ENCODE assay signal across 20 cellular contexts in the genomic region with DNA sequence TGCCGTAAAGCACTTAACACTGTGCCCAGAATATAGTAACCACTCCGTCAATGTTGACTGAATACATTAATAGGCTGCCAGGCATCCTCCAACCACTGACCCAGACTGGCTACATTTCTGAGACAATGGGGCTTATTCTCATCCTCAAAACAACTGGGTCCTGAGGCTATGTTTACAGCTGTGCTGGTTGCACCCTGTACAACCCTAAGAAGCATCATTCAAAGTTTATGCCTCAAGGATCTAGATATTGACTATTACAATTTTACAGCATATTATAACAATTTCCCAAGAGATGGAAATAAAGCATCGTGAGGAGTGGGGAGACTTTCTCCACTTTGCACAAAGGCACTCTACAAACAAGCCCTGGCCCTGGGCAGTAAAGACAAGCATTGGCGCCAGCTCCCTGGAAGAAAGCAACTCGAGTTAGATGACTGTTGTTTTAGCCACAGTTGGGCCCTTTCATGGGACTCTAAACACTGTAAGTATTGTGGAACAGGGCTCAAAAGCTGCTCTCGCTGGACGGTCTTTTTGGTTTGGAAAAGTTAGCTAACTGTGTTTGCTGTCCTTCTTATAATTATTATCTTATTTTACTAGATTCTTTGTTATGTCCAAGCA.
"Had no signal": no experiment of that assay in that cellular context is flagged by ENCODE, and none has a peak within 500 bp of the region (broad histone marks: within the 10 kb centered on the region; RNA-seq: fewer than 3 reads in every experiment).

No MANE protein-coding gene starts in this region.

- H3K27ac Mint-ChIP-seq: activated CD4-positive, alpha-beta T cell treated with anti-CD3 and anti-CD28 coated beads, Interleukin-2, amount 10 ng/mL, durations not matched to agents 7 days and 5 days; activated naive CD8-positive, alpha-beta T cell treated with anti-CD3 and anti-CD28 coated beads, Interleukin-2, amount 50 U/mL, for 24 hours; activated T-helper 1 cell treated with anti-CD3 and anti-CD28 coated beads, Interleukin-12 subunit alpha, Interleukin-12 subunit beta, Interleukin-2, Interleukin-4 antibody, amounts not matched to agents 30 ng/mL and 10 ng/mL and 1 ng/mL, durations not matched to agents 14 hours and 24 hours and 36 hours; memory B cell; natural killer cell; stimulated activated naive CD8-positive, alpha-beta T cell treated with anti-CD3 and anti-CD28 coated beads, Interleukin-15, amount 100 ng/mL, for 72 hours; T-helper 2 cell treated with Interferon-gamma antibody and Interleukin-4, amounts not matched to agents 5 μg/mL and 100 μg/mL, for 36 hours had no signal

- DNase-seq: activated CD4-positive, alpha-beta T cell treated with anti-CD3 and anti-CD28 coated beads, Interleukin-2, amount 10 ng/mL, durations not matched to agents 7 days and 5 days; activated CD8-positive, alpha-beta memory T cell treated with anti-CD3 and anti-CD28 coated beads for 24 hours; activated naive CD4-positive, alpha-beta T cell; activated naive CD8-positive, alpha-beta T cell treated with anti-CD3 and anti-CD28 coated beads, Interleukin-2, amount 50 U/mL, for 24 hours; effector CD4-positive, alpha-beta T cell; foreskin keratinocyte; heart right ventricle; islet precursor cell; left ventricle myocardium inferior; natural killer cell; right lobe of liver; spleen; stimulated activated naive CD8-positive, alpha-beta T cell treated with anti-CD3 and anti-CD28 coated beads, Interleukin-15, amount 100 ng/mL, for 72 hours had no signal

- H3K4me3 Mint-ChIP-seq: activated CD4-positive, alpha-beta T cell treated with anti-CD3 and anti-CD28 coated beads, Interleukin-2, amount 10 ng/mL, durations not matched to agents 7 days and 5 days; activated naive CD8-positive, alpha-beta T cell treated with anti-CD3 and anti-CD28 coated beads, Interleukin-2, amount 50 U/mL, for 24 hours; activated T-helper 1 cell treated with anti-CD3 and anti-CD28 coated beads, Interleukin-12 subunit alpha, Interleukin-12 subunit beta, Interleukin-2, Interleukin-4 antibody, amounts not matched to agents 30 ng/mL and 10 ng/mL and 1 ng/mL, durations not matched to agents 14 hours and 24 hours and 36 hours; memory B cell; natural killer cell; stimulated activated naive CD8-positive, alpha-beta T cell treated with anti-CD3 and anti-CD28 coated beads, Interleukin-15, amount 100 ng/mL, for 72 hours; T-helper 2 cell treated with Interferon-gamma antibody and Interleukin-4, amounts not matched to agents 5 μg/mL and 100 μg/mL, for 36 hours had no signal

- H3K9me3 Mint-ChIP-seq: natural killer cell had no signal

- H3K27me3 Mint-ChIP-seq: activated CD4-positive, alpha-beta T cell treated with anti-CD3 and anti-CD28 coated beads, Interleukin-2, amount 10 ng/mL, durations not matched to agents 7 days and 5 days; activated naive CD8-positive, alpha-beta T cell treated with anti-CD3 and anti-CD28 coated beads, Interleukin-2, amount 50 U/mL, for 24 hours; memory B cell; stimulated activated naive CD8-positive, alpha-beta T cell treated with anti-CD3 and anti-CD28 coated beads, Interleukin-15, amount 100 ng/mL, for 72 hours had no signal

- H3K27ac ChIP-seq: cardiac muscle cell, foreskin keratinocyte, heart right ventricle, left ventricle myocardium inferior, prostate gland, right lobe of liver, spleen had no signal

- FAIRE-seq: colon, urothelium cell line had no signal
